ENCODE assay signal across 9 cellular contexts in the genomic region with DNA sequence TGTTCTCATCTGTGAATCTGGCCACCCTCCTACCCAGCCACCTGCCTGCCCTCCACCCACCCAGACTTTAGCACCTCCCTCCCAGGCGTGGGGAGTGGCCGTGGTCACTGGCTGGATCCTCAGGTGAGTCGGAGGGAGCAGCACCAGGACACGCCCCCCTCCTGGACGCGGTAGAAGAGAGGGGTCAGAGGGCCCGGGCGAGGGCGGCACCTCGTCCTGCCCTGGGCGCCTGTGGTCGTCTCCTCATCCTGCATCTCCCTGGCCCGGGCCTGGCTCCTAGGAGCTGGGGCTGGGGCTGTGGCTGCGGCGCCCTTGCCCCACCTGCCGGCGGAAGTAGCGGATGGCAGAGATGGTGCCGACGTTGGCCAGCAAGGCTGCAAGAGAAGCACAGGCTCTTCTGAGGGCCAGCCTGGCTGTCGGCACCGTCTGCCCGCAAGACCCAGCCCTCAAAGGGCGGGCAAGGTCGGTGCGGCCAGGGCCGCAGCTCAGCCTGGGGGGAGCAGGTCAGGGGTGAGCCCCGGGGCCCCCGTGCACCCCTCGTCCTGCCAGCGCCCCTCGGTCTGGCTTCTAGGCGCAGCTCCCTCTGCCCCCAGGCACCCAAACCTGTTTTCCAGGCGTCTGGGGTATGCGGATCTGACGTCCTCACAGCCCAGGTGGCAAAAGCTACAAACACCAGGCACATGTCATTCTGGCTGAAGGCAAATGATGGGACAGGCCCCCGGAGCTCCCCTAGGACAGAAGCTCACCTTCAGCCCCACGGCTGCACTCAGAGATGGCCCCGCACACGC. TPM values are rescaled to one million over a fixed set of nuclear protein-coding genes. Genes with fewer than 3 reads are reported as not detected.
DNase-seq lines count a peak whose midpoint lies in the region; FAIRE-seq and TF ChIP-seq lines count a peak whose summit lies in the region.
"Had no signal": no experiment of that assay in that cellular context is flagged by ENCODE, and none has a peak within 500 bp of the region (broad histone marks: within the 10 kb centered on the region; RNA-seq: fewer than 3 reads in every experiment).

No MANE protein-coding gene starts in this region.

- TF ChIP-seq CTCF in RWPE1 (conservative IDR thresholded peaks at IDR 0.05; ENCODE audit: low read depth) (peak; percentile 82), left ventricle myocardium inferior (IDR thresholded peaks at IDR 0.05; ENCODE audit: borderline replicate concordance) (peak; percentile 48)

- H3K27me3 ChIP-seq in left ventricle myocardium inferior (ENCODE audit: low read depth): peaks cover 58% of the 10 kb centered on the region
- H3K27me3 ChIP-seq in small intestine (ENCODE audit: control insufficient read depth in 2 of 2, insufficient read depth in 2 of 2, low read length in 2 of 2): peaks cover 0 to 7% of the 10 kb centered on the region in 2 donors

- peak overlapping the region; percentile 54 for H3K4me3 ChIP-seq in left ventricle myocardium inferior
- peak overlapping the region; percentile 10 to 30 for H3K4me3 ChIP-seq in small intestine (ENCODE audit: low read depth in 1 of 2, low read length in 2 of 2)

- no peak for FAIRE-seq in small intestine (lab: Jason Lieb, UNC)
- FAIRE-seq: endometrium had no signal

- intact Hi-C loops in left ventricle myocardium inferior (cut with micrococcal nuclease): no loop called here

- DNase-seq in NCI-H1092 treated with DMSO at 0.1 percent for 48 hours (lab: John Stamatoyannopoulos, UW): peak; percentile 28
- no peak for DNase-seq in NCI-H1092 (lab: John Stamatoyannopoulos, UW)
- peak; percentile 86 for DNase-seq in HPDE6-E6E7 (ENCODE audit: extremely low spot score)
- peak; percentile 77 for DNase-seq in RWPE1 (ENCODE audit: low spot score)
- peak; percentile 56 for DNase-seq in activated naive CD4-positive, alpha-beta T cell treated with Interleukin-2 at 50 U/mL for 16 hours
- DNase-seq in left ventricle myocardium inferior: no peak
- DNase-seq in small intestine: peak; percentile 68
- DNase-seq in NCI-H1694 (lab: John Stamatoyannopoulos, UW): no peak

- no peaks in the 10 kb centered on the region for H3K9me3 ChIP-seq in left ventricle myocardium inferior (replicated peaks)
- no peaks in the 10 kb centered on the region for H3K9me3 ChIP-seq in small intestine (ENCODE audit: control insufficient read depth, low read depth)

- H3K36me3 ChIP-seq in left ventricle myocardium inferior (peaks cover 17% of the 10 kb centered on the region), small intestine (ENCODE audit: control insufficient read depth in 2 of 2, insufficient read depth in 2 of 2, low read length in 2 of 2) (no peaks in the 10 kb centered on the region)

- H3K27ac ChIP-seq in RWPE1: peak overlapping the region; percentile 81
- peak overlapping the region; percentile 76 for H3K27ac ChIP-seq in left ventricle myocardium inferior (replicated peaks)
- no peak overlapping the region for H3K27ac ChIP-seq in small intestine (ENCODE audit: low read depth in 1 of 2, low read length in 1 of 2)

- H3K4me1 ChIP-seq in left ventricle myocardium inferior (peaks cover 27% of the 10 kb centered on the region), small intestine (ENCODE audit: control insufficient read depth in 2 of 2, insufficient read depth in 1 of 2, low read depth in 1 of 2, low read length in 1 of 2) (no peaks in the 10 kb centered on the region)

- WGBS in small intestine, 3 donors: 1 to 6% (median 3%) methylated on average over 37 to 40 of the region's 40 CpGs

- CTCF ChIA-PET in RWPE1 (lab: Yijun Ruan, JAX): interaction anchor here (0.6 to 1.8 kb wide), 10 partner anchors 15 to 337 kb away, joined by 3 to 9 read pairs (median 4); a partner anchor contains a TSS

- POLR2A ChIA-PET in RWPE1 (lab: Yijun Ruan, JAX; ENCODE audit: low non-redundant PET): interaction anchor here (0.9 kb wide), 1 partner anchor 9 kb away, joined by 6 read pairs; a partner anchor contains a TSS

RNA-seq across cellular contexts. Expression of a gene that starts 5.8 kb away (rescaled TPM):
- total RNA-seq in left ventricle myocardium inferior: 160 TPM
- polyA plus RNA-seq in small intestine: 1 to 10 TPM in 1 of 3 donors, under 1 TPM in 1, not detected in 1; 0.30 to 1.6 TPM

RNA-seq across cellular contexts. Expression of a gene that starts 9.8 kb away (rescaled TPM):
- not detected for total RNA-seq in left ventricle myocardium inferior
- under 1 TPM; 0.72 to 0.89 (median 0.81) TPM for polyA plus RNA-seq in small intestine

RNA-seq across cellular contexts. Expression of a gene that starts 15.7 kb away (rescaled TPM):
- 6.4 TPM for total RNA-seq in left ventricle myocardium inferior
- polyA plus RNA-seq in small intestine: 10 to 100 TPM in 1 of 3 donors, 1 to 10 TPM in 2; 6.6 to 11.9 (median 7.0) TPM

RNA-seq across cellular contexts. Expression of a gene that starts 17.0 kb away (rescaled TPM):
- 40.8 TPM for total RNA-seq in left ventricle myocardium inferior
- polyA plus RNA-seq in small intestine: 10 to 100 TPM; 34.0 to 69.3 (median 42.7) TPM

RNA-seq across cellular contexts. Expression of a gene that starts 23.8 kb away (rescaled TPM):
- total RNA-seq in left ventricle myocardium inferior: 34.0 TPM
- polyA plus RNA-seq in small intestine: 1 to 10 TPM in 2 of 3 donors, under 1 TPM in 1; 0.89 to 8.2 (median 6.2) TPM

Comparison
In these comparisons a context has a peak if more than half of its experiments do, and no peak if none do; other contexts are left out.
1. DNase-seq: peak in NCI-H1092 treated with DMSO at 0.1 percent for 48 hours (single experiment), HPDE6-E6E7 (single experiment), RWPE1 (single experiment), activated naive CD4-positive, alpha-beta T cell treated with Interleukin-2 at 50 U/mL for 16 hours (single experiment) and small intestine (single experiment); none in NCI-H1092 (single experiment), left ventricle myocardium inferior (single experiment) and NCI-H1694 (single experiment).
2. H3K27ac ChIP-seq: peak in RWPE1 (single experiment) and left ventricle myocardium inferior (single experiment); none in small intestine (0 of 2).